In genomic region chr1:93907718-93908117, GRCh38 we compare ENCODE assay signal across 1 cellular context.
TF ChIP-seq lines count a peak whose summit lies in the region.

No MANE protein-coding gene starts in this region.

TF ChIP-seq in H1, 55 proteins besides CTCF, POLR2A, EP300 and RAD21:
- TF ChIP-seq, protein P1, sequence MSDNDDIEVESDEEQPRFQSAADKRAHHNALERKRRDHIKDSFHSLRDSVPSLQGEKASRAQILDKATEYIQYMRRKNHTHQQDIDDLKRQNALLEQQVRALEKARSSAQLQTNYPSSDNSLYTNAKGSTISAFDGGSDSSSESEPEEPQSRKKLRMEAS (IDR thresholded peaks at IDR 0.05): no peak
- TF ChIP-seq EZH2 (IDR thresholded peaks at IDR 0.05; ENCODE audit: low read depth, low read length, severe bottlenecking) (no peak), CEBPB (IDR thresholded peaks at IDR 0.05; ENCODE audit: low read depth, low read length) (no peak), HDAC2 (IDR thresholded peaks at IDR 0.05; ENCODE audit: borderline replicate concordance in 1 of 2, low read depth in 2 of 2, low read length in 2 of 2) (no peak), TAF7 (optimal IDR thresholded peaks at IDR 0.05; ENCODE audit: borderline replicate concordance, low read depth, low read length) (no peak), RXRA (IDR thresholded peaks at IDR 0.05; ENCODE audit: insufficient read depth, low read depth, low read length) (no peak), SIN3A (conservative IDR thresholded peaks at IDR 0.05 in 1 of 2, IDR thresholded peaks at IDR 0.05 in 1 of 2; ENCODE audit: low read depth in 1 of 2, low read length in 2 of 2) (no peak), FOSL1 (IDR thresholded peaks at IDR 0.05; ENCODE audit: insufficient read depth, low read depth, low read length) (no peak), SIRT6 (IDR thresholded peaks at IDR 0.05; ENCODE audit: low read length) (no peak), BCL11A (IDR thresholded peaks at IDR 0.05; ENCODE audit: low read depth in 2 of 2, low read length in 2 of 2) (no peak), TCF12 (IDR thresholded peaks at IDR 0.05; ENCODE audit: low read depth, low read length) (no peak), SRF (IDR thresholded peaks at IDR 0.05; ENCODE audit: low read depth, low read length) (no peak), CTBP2 (IDR thresholded peaks at IDR 0.05; ENCODE audit: borderline replicate concordance, insufficient read depth, insufficient read length, low read length) (no peak), POLR2AphosphoS5 (IDR thresholded peaks at IDR 0.05; ENCODE audit: low read depth, low read length) (no peak), CREB1 (IDR thresholded peaks at IDR 0.05) (no peak), KDM1A (IDR thresholded peaks at IDR 0.05; ENCODE audit: borderline replicate concordance, low read length) (no peak)
- TF ChIP-seq, protein P2, sequence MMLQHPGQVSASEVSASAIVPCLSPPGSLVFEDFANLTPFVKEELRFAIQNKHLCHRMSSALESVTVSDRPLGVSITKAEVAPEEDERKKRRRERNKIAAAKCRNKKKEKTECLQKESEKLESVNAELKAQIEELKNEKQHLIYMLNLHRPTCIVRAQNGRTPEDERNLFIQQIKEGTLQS (IDR thresholded peaks at IDR 0.05; ENCODE audit: insufficient read depth, low read depth, low read length): no peak
- TF ChIP-seq, protein P3, sequence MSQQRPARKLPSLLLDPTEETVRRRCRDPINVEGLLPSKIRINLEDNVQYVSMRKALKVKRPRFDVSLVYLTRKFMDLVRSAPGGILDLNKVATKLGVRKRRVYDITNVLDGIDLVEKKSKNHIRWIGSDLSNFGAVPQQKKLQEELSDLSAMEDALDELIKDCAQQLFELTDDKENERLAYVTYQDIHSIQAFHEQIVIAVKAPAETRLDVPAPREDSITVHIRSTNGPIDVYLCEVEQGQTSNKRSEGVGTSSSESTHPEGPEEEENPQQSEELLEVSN (IDR thresholded peaks at IDR 0.05): no peak
